In the genomic region with DNA sequence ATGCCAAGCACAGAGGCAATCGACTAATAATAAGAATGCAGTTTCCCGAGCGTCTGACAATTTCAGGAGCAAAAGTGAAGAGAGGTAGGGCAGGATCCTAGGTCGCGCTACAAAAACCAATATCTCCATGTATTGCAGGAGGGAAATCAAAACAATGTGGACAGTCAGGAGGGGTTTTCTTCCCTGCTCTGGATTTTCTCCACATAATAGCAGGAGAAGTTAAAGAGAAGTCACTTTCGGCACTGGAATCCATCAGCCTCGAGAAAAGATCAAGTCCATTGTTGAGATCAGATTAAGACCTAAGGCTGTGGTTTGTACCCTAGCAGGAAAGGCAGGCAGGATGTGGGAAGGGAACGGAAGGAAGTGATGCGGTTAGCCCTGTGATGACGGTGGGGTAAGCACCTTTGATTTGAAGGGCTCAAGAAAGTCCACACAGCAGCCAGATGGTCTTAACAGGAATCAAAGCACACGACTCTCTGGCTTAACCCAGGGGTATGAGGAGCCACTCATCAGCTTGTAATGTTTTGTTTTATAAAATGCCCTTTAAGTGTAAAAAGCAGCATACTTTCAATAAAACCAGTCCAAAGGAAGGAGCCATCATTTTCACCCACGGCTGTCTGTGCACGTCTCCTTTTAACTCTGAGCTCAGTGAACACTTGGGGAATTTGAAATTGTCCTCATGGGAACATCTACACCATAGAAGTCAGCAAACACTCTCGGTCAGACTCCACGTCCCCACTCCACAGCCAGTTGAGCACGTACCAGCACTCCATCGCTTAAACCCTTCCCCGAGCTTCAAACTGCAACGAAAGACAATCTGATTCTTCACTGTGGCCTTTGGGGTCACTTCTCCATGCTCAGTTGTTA, we compare ENCODE assay signal across 8 cellular contexts. TPM values are rescaled to one million over a fixed set of nuclear protein-coding genes. Genes with fewer than 3 reads are reported as not detected.
DNase-seq lines count a peak whose midpoint lies in the region; ATAC-seq lines count a peak whose summit lies in the region.

No MANE protein-coding gene starts in this region.

- no peaks in the 10 kb centered on the region for H3K27me3 ChIP-seq in SJCRH30

- no peaks in the 10 kb centered on the region for H3K9me3 ChIP-seq in SJCRH30 (replicated peaks)

- peaks cover 35% of the 10 kb centered on the region for H3K4me1 ChIP-seq in SJCRH30

- H3K4me3 Mint-ChIP-seq in memory B cell, result peak overlapping the region; percentile 78
- peak overlapping the region; percentile 64 to 78 for H3K4me3 Mint-ChIP-seq in stimulated activated naive CD8-positive, alpha-beta T cell treated with anti-CD3 and anti-CD28 coated beads, Interleukin-15, amount 100 ng/mL, for 72 hours

- H3K4me3 ChIP-seq in SJCRH30, result no peak overlapping the region

- H3K27me3 Mint-ChIP-seq in memory B cell, result no peaks in the 10 kb centered on the region
- H3K27me3 Mint-ChIP-seq in stimulated activated naive CD8-positive, alpha-beta T cell treated with anti-CD3 and anti-CD28 coated beads, Interleukin-15, amount 100 ng/mL, for 72 hours, result peaks cover 20% of the 10 kb centered on the region

- ATAC-seq in GM18517 (IDR thresholded peaks at IDR 0.05; ENCODE audit: unreplicated experiment), result peak; percentile 96
- ATAC-seq in HG02852 (IDR thresholded peaks at IDR 0.05; ENCODE audit: unreplicated experiment), result peak; percentile 98
- ATAC-seq in activated naive CD4-positive, alpha-beta T cell treated with anti-CD3 and anti-CD28 coated beads, Interleukin-2, amount 50 U/mL, for 72 hours, result peak; percentile 87 to 98
- ATAC-seq in memory B cell (ENCODE audit: low read depth), result peak; percentile 97
- peak; percentile 98 for ATAC-seq in stimulated activated naive CD8-positive, alpha-beta T cell treated with anti-CD3 and anti-CD28 coated beads, Interleukin-15, amount 100 ng/mL, for 72 hours

- H3K27ac ChIP-seq in SJCRH30, result no peak overlapping the region

- peaks cover 0 to 36% of the 10 kb centered on the region in 2 donors for H3K36me3 Mint-ChIP-seq in activated naive CD4-positive, alpha-beta T cell treated with anti-CD3 and anti-CD28 coated beads, Interleukin-2, amount 50 U/mL, for 72 hours
- H3K36me3 Mint-ChIP-seq in memory B cell, result no peaks in the 10 kb centered on the region

- H3K4me1 Mint-ChIP-seq in memory B cell, result peaks cover 36% of the 10 kb centered on the region
- H3K4me1 Mint-ChIP-seq in stimulated activated naive CD8-positive, alpha-beta T cell treated with anti-CD3 and anti-CD28 coated beads, Interleukin-15, amount 100 ng/mL, for 72 hours, result peaks cover 50% of the 10 kb centered on the region

- peaks cover 0 to 6% of the 10 kb centered on the region in 2 donors for H3K9me3 Mint-ChIP-seq in activated naive CD4-positive, alpha-beta T cell treated with anti-CD3 and anti-CD28 coated beads, Interleukin-2, amount 50 U/mL, for 72 hours
- H3K9me3 Mint-ChIP-seq in memory B cell, result peaks cover 2% of the 10 kb centered on the region
- H3K9me3 Mint-ChIP-seq in stimulated activated naive CD8-positive, alpha-beta T cell treated with anti-CD3 and anti-CD28 coated beads, Interleukin-15, amount 100 ng/mL, for 72 hours, result no peaks in the 10 kb centered on the region

- H3K27ac Mint-ChIP-seq in activated naive CD4-positive, alpha-beta T cell treated with anti-CD3 and anti-CD28 coated beads, Interleukin-2, amount 50 U/mL, for 72 hours, result peak overlapping the region; percentile 81 to 91
- peak overlapping the region; percentile 96 for H3K27ac Mint-ChIP-seq in memory B cell
- H3K27ac Mint-ChIP-seq in stimulated activated naive CD8-positive, alpha-beta T cell treated with anti-CD3 and anti-CD28 coated beads, Interleukin-15, amount 100 ng/mL, for 72 hours, result peak overlapping the region; percentile 14 to 90

- DNase-seq in SJCRH30 (peak; percentile 47 to 78), memory B cell (ENCODE audit: low spot score in 2 of 2) (peak; percentile 28 to 62), NCI-H2171 (lab: John Stamatoyannopoulos, UW) (no peak), NCI-H2029 (lab: John Stamatoyannopoulos, UW) (no peak)
- peak; percentile 56 to 83 for DNase-seq in activated naive CD4-positive, alpha-beta T cell treated with anti-CD3 and anti-CD28 coated beads, Interleukin-2, amount 50 U/mL, for 72 hours (ENCODE audit: low spot score in 2 of 2)
- DNase-seq in stimulated activated naive CD8-positive, alpha-beta T cell treated with anti-CD3 and anti-CD28 coated beads, Interleukin-15, amount 100 ng/mL, for 72 hours, result peak; percentile 60 to 77

- H3K36me3 ChIP-seq in SJCRH30, result no peaks in the 10 kb centered on the region

RNA-seq across cellular contexts. Expression of gene AKTIP, which starts 15.8 kb away (rescaled TPM):
- 12.8 and 15.8 TPM in 2 replicates for total RNA-seq in SJCRH30 (2014; rRNA removed; shearing (Covaris generic))
- 10 to 100 TPM; 21.6 to 38.1 TPM for total RNA-seq in activated naive CD4-positive, alpha-beta T cell treated with anti-CD3 and anti-CD28 coated beads, Interleukin-2, amount 50 U/mL, for 72 hours

Comparison
In these comparisons a context has a peak if more than half of its experiments do, and no peak if none do; other contexts are left out.
1. DNase-seq: peak in SJCRH30 (2 of 2), activated naive CD4-positive, alpha-beta T cell treated with anti-CD3 and anti-CD28 coated beads, Interleukin-2, amount 50 U/mL, for 72 hours (2 of 2), memory B cell (2 of 2) and stimulated activated naive CD8-positive, alpha-beta T cell treated with anti-CD3 and anti-CD28 coated beads, Interleukin-15, amount 100 ng/mL, for 72 hours (2 of 2); none in NCI-H2171 (single experiment) and NCI-H2029 (single experiment).
2. Peak in every context shown above with its lines, with median percentiles within 50 percentile points of each other: ATAC-seq and H3K27ac Mint-ChIP-seq.